1 cellular context compared by ENCODE assay signal in genomic region chr6:164927288-164928040, GRCh38.
TF ChIP-seq lines count a peak whose summit lies in the region.

No MANE protein-coding gene starts in this region.

TF ChIP-seq in HepG2, 621 proteins besides CTCF, POLR2A, EP300 and RAD21 (continued from another document):
- TF ChIP-seq KDM3A (CRISPR knock-in tag; IDR thresholded peaks at IDR 0.05; ENCODE audit: low read depth), result 0 out of 2 replicates have a peak, but pooled peaks have one; percentile 31
- 0 out of 2 replicates have a peak, but pooled peaks have one; percentile 29 for TF ChIP-seq KDM4B (CRISPR knock-in tag; IDR thresholded peaks at IDR 0.05)
- no peak for TF ChIP-seq RARG (CRISPR knock-in tag; IDR thresholded peaks at IDR 0.05; ENCODE audit: low read depth)
- no peak for TF ChIP-seq ZFAT (CRISPR knock-in tag; conservative IDR thresholded peaks at IDR 0.05)
- TF ChIP-seq REPIN1 (CRISPR knock-in tag; IDR thresholded peaks at IDR 0.05; ENCODE audit: borderline replicate concordance, low read depth), result no peak
- TF ChIP-seq SRSF1 (optimal IDR thresholded peaks at IDR 0.05; ENCODE audit: low read depth, low read length), result no peak
- no peak for TF ChIP-seq ZIK1 (CRISPR knock-in tag; IDR thresholded peaks at IDR 0.05; ENCODE audit: borderline replicate concordance, low read depth)
- no peak for TF ChIP-seq NR2C2 (CRISPR knock-in tag; IDR thresholded peaks at IDR 0.05; ENCODE audit: borderline replicate concordance)
- TF ChIP-seq, protein P1, sequence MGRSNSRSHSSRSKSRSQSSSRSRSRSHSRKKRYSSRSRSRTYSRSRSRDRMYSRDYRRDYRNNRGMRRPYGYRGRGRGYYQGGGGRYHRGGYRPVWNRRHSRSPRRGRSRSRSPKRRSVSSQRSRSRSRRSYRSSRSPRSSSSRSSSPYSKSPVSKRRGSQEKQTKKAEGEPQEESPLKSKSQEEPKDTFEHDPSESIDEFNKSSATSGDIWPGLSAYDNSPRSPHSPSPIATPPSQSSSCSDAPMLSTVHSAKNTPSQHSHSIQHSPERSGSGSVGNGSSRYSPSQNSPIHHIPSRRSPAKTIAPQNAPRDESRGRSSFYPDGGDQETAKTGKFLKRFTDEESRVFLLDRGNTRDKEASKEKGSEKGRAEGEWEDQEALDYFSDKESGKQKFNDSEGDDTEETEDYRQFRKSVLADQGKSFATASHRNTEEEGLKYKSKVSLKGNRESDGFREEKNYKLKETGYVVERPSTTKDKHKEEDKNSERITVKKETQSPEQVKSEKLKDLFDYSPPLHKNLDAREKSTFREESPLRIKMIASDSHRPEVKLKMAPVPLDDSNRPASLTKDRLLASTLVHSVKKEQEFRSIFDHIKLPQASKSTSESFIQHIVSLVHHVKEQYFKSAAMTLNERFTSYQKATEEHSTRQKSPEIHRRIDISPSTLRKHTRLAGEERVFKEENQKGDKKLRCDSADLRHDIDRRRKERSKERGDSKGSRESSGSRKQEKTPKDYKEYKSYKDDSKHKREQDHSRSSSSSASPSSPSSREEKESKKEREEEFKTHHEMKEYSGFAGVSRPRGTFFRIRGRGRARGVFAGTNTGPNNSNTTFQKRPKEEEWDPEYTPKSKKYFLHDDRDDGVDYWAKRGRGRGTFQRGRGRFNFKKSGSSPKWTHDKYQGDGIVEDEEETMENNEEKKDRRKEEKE (IDR thresholded peaks at IDR 0.05), result no peak
- TF ChIP-seq, protein P2, sequence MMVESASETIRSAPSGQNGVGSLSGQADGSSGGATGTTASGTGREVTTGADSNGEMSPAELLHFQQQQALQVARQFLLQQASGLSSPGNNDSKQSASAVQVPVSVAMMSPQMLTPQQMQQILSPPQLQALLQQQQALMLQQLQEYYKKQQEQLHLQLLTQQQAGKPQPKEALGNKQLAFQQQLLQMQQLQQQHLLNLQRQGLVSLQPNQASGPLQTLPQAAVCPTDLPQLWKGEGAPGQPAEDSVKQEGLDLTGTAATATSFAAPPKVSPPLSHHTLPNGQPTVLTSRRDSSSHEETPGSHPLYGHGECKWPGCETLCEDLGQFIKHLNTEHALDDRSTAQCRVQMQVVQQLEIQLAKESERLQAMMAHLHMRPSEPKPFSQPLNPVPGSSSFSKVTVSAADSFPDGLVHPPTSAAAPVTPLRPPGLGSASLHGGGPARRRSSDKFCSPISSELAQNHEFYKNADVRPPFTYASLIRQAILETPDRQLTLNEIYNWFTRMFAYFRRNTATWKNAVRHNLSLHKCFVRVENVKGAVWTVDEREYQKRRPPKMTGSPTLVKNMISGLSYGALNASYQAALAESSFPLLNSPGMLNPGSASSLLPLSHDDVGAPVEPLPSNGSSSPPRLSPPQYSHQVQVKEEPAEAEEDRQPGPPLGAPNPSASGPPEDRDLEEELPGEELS (CRISPR knock-in tag; IDR thresholded peaks at IDR 0.05), result 0 out of 2 replicates have a peak, but pooled peaks have one; percentile 15
- no peak for TF ChIP-seq TCF12 (IDR thresholded peaks at IDR 0.05)
- TF ChIP-seq TCF12 (CRISPR knock-in tag; IDR thresholded peaks at IDR 0.05), result no peak
- TF ChIP-seq TBP (CRISPR knock-in tag; IDR thresholded peaks at IDR 0.05), result no peak
- TF ChIP-seq KLF16 (CRISPR knock-in tag; IDR thresholded peaks at IDR 0.05), result 0 out of 4 replicates have a peak, but pooled peaks of 1 of the 2 experiments have one; percentile 42
- TF ChIP-seq, protein P3, sequence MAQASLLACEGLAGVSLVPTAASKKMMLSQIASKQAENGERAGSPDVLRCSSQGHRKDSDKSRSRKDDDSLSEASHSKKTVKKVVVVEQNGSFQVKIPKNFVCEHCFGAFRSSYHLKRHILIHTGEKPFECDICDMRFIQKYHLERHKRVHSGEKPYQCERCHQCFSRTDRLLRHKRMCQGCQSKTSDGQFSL (CRISPR knock-in tag; IDR thresholded peaks at IDR 0.05), result no peak
- no peak for TF ChIP-seq ZNF207 (IDR thresholded peaks at IDR 0.05; ENCODE audit: borderline replicate concordance)
- TF ChIP-seq ZNF264 (CRISPR knock-in tag; IDR thresholded peaks at IDR 0.05), result 0 out of 2 replicates have a peak, but pooled peaks have one; percentile 23
- TF ChIP-seq ZNF431 (CRISPR knock-in tag; IDR thresholded peaks at IDR 0.05; ENCODE audit: borderline replicate concordance, low read depth), result no peak
- TF ChIP-seq DNMT1 (CRISPR knock-in tag; IDR thresholded peaks at IDR 0.05), result no peak
- no peak for TF ChIP-seq ZNF615 (CRISPR knock-in tag; IDR thresholded peaks at IDR 0.05; ENCODE audit: borderline replicate concordance)
- 0 out of 2 replicates have a peak, but pooled peaks have one; percentile 26 for TF ChIP-seq ATF2 (CRISPR knock-in tag; IDR thresholded peaks at IDR 0.05)
- no peak for TF ChIP-seq MED13 (CRISPR knock-in tag; IDR thresholded peaks at IDR 0.05)
- 0 out of 2 replicates have a peak, but pooled peaks have one; percentile 16 for TF ChIP-seq ZNF768 (CRISPR knock-in tag; IDR thresholded peaks at IDR 0.05)
- no peak for TF ChIP-seq MED8 (CRISPR knock-in tag; IDR thresholded peaks at IDR 0.05; ENCODE audit: insufficient replicate concordance)
- TF ChIP-seq PPARG (CRISPR knock-in tag; conservative IDR thresholded peaks at IDR 0.05), result no peak
- peak; percentile 50 for TF ChIP-seq SMC3 (IDR thresholded peaks at IDR 0.05; ENCODE audit: low read length)
- 0 out of 2 replicates have a peak, but pooled peaks have one; percentile 15 for TF ChIP-seq BHLHE40 (IDR thresholded peaks at IDR 0.05; ENCODE audit: low read length)
- peak; percentile 97 for TF ChIP-seq STAG1 (CRISPR knock-in tag; IDR thresholded peaks at IDR 0.05)
- no peak for TF ChIP-seq BRD4 (CRISPR knock-in tag; IDR thresholded peaks at IDR 0.05)
- peak; percentile 78; the same call in 1 of the 2 replicates for TF ChIP-seq KDM2A (CRISPR knock-in tag; IDR thresholded peaks at IDR 0.05; ENCODE audit: borderline replicate concordance, low read depth)
- TF ChIP-seq ZNF766 (CRISPR knock-in tag; IDR thresholded peaks at IDR 0.05; ENCODE audit: borderline replicate concordance), result 0 out of 2 replicates have a peak, but pooled peaks have one; percentile 43
